In genomic region chr6:159174263-159174974, GRCh38 we compare ENCODE assay signal across 8 cellular contexts. TPM values are rescaled to one million over a fixed set of nuclear protein-coding genes. Genes with fewer than 3 reads are reported as not detected.
A peak's percentile ranks its signal among the peaks of the same experiment; 100 is the strongest.
DNase-seq lines count a peak whose midpoint lies in the region; ATAC-seq, FAIRE-seq and TF ChIP-seq lines count a peak whose summit lies in the region.

No MANE protein-coding gene starts in this region.

- no peak overlapping the region for H3K4ac ChIP-seq in H1 (replicated peaks; ENCODE audit: insufficient read length, low read depth, low read length)

- H2BK120ac ChIP-seq in H1 (replicated peaks; ENCODE audit: low read depth, low read length) = no peak overlapping the region

- peaks cover 3 to 6% of the 10 kb centered on the region in 2 experiments; a peak in 1 of 4 replicates for H3K9me3 ChIP-seq in H1 (ENCODE audit: insufficient read depth in 2 of 2, low read depth in 1 of 2, low read length in 1 of 2)

- TF ChIP-seq RAD21 in H1 (IDR thresholded peaks at IDR 0.05 in 1 of 2, conservative IDR thresholded peaks at IDR 0.05 in 1 of 2; ENCODE audit: low read depth in 2 of 2, low read length in 2 of 2) = peak; percentile 92 to 94

- no peak overlapping the region for H2BK20ac ChIP-seq in H1 (ENCODE audit: low read length)

- H4K5ac ChIP-seq in H1 (ENCODE audit: insufficient read length, low read depth, low read length) = no peak overlapping the region

- H3K4me2 ChIP-seq in H1 (ENCODE audit: insufficient read depth in 1 of 2, low read depth in 2 of 2, low read length in 2 of 2) = peak overlapping the region in 1 of 2 experiments; percentile 44; a peak in 2 of 4 replicates

- no peak overlapping the region for H4K91ac ChIP-seq in H1 (replicated peaks; ENCODE audit: insufficient read length, low read length)

- DNase-seq in AG20443 (ENCODE audit: low spot score) (peak; percentile 87), NOMO-1 (lab: John Stamatoyannopoulos, UW; ENCODE audit: unreplicated experiment in 2 of 2) (peak; percentile 62 to 77), H1 (ENCODE audit: low read depth in 1 of 2, low spot score in 2 of 2) (peak in 1 of 2 experiments; percentile 92), midbrain (lab: John Stamatoyannopoulos, UW) (peak; percentile 72)
- DNase-seq in activated CD8-positive, alpha-beta memory T cell treated with anti-CD3 and anti-CD28 coated beads for 48 hours (ENCODE audit: low read depth in 2 of 3, low spot score in 2 of 3) = peak; percentile 38 to 54 (median 43)
- peak; percentile 8 to 32 for DNase-seq in stimulated activated CD8-positive, alpha-beta memory T cell treated with anti-CD3 and anti-CD28 coated beads, Interleukin-7, amount 100 ng/mL, for 4 hours (ENCODE audit: low read depth in 2 of 2)

- no peak for TF ChIP-seq POLR2A in H1 (IDR thresholded peaks at IDR 0.05; ENCODE audit: control extremely low read depth in 1 of 2, low read depth in 2 of 2, low read length in 2 of 2)

- no peak overlapping the region for H3K23ac ChIP-seq in H1 (ENCODE audit: insufficient read length)

- H3K23me2 ChIP-seq in H1 (ENCODE audit: low read depth, low read length) = peaks cover 2% of the 10 kb centered on the region; the same call in 1 of the 2 replicates

- H4K8ac ChIP-seq in H1 (ENCODE audit: extremely low read depth, insufficient read depth, low read length) = no peak overlapping the region; the same call in 1 of the 2 replicates

- FAIRE-seq in H1 (lab: Jason Lieb, UNC) = peak; percentile 58

- H2BK12ac ChIP-seq in H1 (ENCODE audit: low read depth, low read length) = no peak overlapping the region

- peak overlapping the region in 1 of 4 experiments; percentile 42; a peak in 1 of 8 replicates for H3K4me3 ChIP-seq in H1 (ENCODE audit: extremely low read depth in 1 of 4, insufficient read depth in 2 of 4, low read depth in 3 of 4, low read length in 4 of 4)

- peaks cover 19 to 42% (median 27%) of the 10 kb centered on the region in 4 experiments for H3K27me3 ChIP-seq in H1 (replicated peaks in 1 of 4; ENCODE audit: control insufficient read depth in 3 of 4, extremely low read depth in 1 of 4, insufficient read depth in 3 of 4, low read length in 3 of 4)

- no peak overlapping the region for H2AK5ac ChIP-seq in H1 (ENCODE audit: low read depth, low read length)

- no peaks in the 10 kb centered on the region for H4K20me1 ChIP-seq in H1 (replicated peaks in 1 of 2; ENCODE audit: control insufficient read depth in 1 of 2, insufficient read depth in 2 of 2, low read length in 2 of 2)

- H3K79me1 ChIP-seq in H1 (ENCODE audit: low read depth, low read length) = no peaks in the 10 kb centered on the region

- CTCF ChIA-PET in H1 (lab: Charles Lee; ENCODE audit: partially characterized antibody) = interaction anchor here (0.6 to 5.7 kb wide), 17 partner anchors 9 to 1201 kb away, joined by 3 to 49 read pairs (median 3); no protein-coding TSS in a partner anchor

- no peak overlapping the region for H3K18ac ChIP-seq in H1 (ENCODE audit: extremely low read depth, low read length)

- TF ChIP-seq EP300 in H1 (IDR thresholded peaks at IDR 0.05; ENCODE audit: borderline replicate concordance in 1 of 2, low read depth in 2 of 2, low read length in 2 of 2) = no peak

- TF ChIP-seq CTCF in H1 (IDR thresholded peaks at IDR 0.05; ENCODE audit: control extremely low read depth in 1 of 3, insufficient read depth in 1 of 3, low read depth in 1 of 3, low read length in 3 of 3) = peak; percentile 87 to 95 (median 92)

- no peak overlapping the region for H2BK5ac ChIP-seq in H1 (ENCODE audit: low read depth, low read length)

- H3K14ac ChIP-seq in H1 (ENCODE audit: insufficient read length) = no peak overlapping the region

- peaks cover 0 to 8% (median 4%) of the 10 kb centered on the region in 4 experiments; a peak in 3 of 7 replicates for H3K4me1 ChIP-seq in H1 (replicated peaks in 1 of 4; ENCODE audit: control insufficient read depth in 3 of 4, insufficient read depth in 4 of 4, low read length in 3 of 4)

- ATAC-seq in GM19023 (IDR thresholded peaks at IDR 0.05; ENCODE audit: unreplicated experiment) = peak; percentile 76
- ATAC-seq in HG03460 (IDR thresholded peaks at IDR 0.05; ENCODE audit: unreplicated experiment) = peak; percentile 72

- no peak overlapping the region for H3K56ac ChIP-seq in H1 (replicated peaks; ENCODE audit: insufficient read length, low read depth, low read length)

- no peak overlapping the region for H2BK15ac ChIP-seq in H1 (ENCODE audit: low read length)

- POLR2A ChIA-PET in H1 (lab: Charles Lee; ENCODE audit: partially characterized antibody) = no interaction called here

- H3K27ac ChIP-seq in H1 (ENCODE audit: low read depth, low read length) = no peak overlapping the region

- H2AFZ ChIP-seq in H1 (ENCODE audit: low read length) = 0 out of 2 replicates have a peak overlapping the region, but pooled peaks have one; percentile 61

- peaks cover 0 to 3% (median 0%) of the 10 kb centered on the region in 4 experiments; a peak in 1 of 8 replicates for H3K36me3 ChIP-seq in H1 (ENCODE audit: control insufficient read depth in 2 of 4, insufficient read depth in 4 of 4, low read length in 3 of 4)

- WGBS in H1 (ENCODE audit: extremely low coverage in 1 of 2, insufficient coverage in 1 of 2, insufficient read length in 1 of 2, insufficient replicate concordance in 2 of 2, low coverage in 1 of 2, low lambda C conversion rate in 2 of 2, missing lambda C conversion rate in 1 of 2), 2 experiments = 20% methylated on average over 19 of the region's 19 CpGs; no CpG with 5 or more reads in 1 of the 2 experiments

- H3K9ac ChIP-seq in H1 (replicated peaks in 1 of 4; ENCODE audit: extremely low read depth in 1 of 4, low read depth in 3 of 4, low read length in 3 of 4) = no peak overlapping the region

- H3K79me2 ChIP-seq in H1 (ENCODE audit: control insufficient read depth in 1 of 2, insufficient read depth in 2 of 2, low read length in 2 of 2) = no peaks in the 10 kb centered on the region

TF ChIP-seq in H1, 55 proteins besides CTCF, POLR2A, EP300 and RAD21:
- TF ChIP-seq EZH2 (IDR thresholded peaks at IDR 0.05; ENCODE audit: low read depth, low read length, severe bottlenecking) = no peak
- no peak for TF ChIP-seq PHF8 (conservative IDR thresholded peaks at IDR 0.05; ENCODE audit: low read depth, low read length)
- TF ChIP-seq JUN (IDR thresholded peaks at IDR 0.05; ENCODE audit: low read depth, low read length) = 0 out of 2 replicates have a peak, but pooled peaks have one; percentile 22
- TF ChIP-seq SIRT6 (IDR thresholded peaks at IDR 0.05; ENCODE audit: low read length) = no peak
TF ChIP-seq in H1: peak in this region for 1.

RNA-seq across cellular contexts. Expression of gene FNDC1, which starts 5.2 kb away (rescaled TPM):
- total RNA-seq in H1 (2021; fragmentation: NEBNext Ultra II Directional; extraction: Animal tissue kit (Norgen Biotek cat#: 25700)) = 0.30 and 0.42 TPM in 2 replicates
- polyA plus RNA-seq in H1 (2011; rRNA removed) = 0.06 and 0.14 TPM in 2 replicates
- polyA plus RNA-seq in H1 (2011; cell fraction: cytosol; rRNA removed) = 0.04 TPM
- 0.13 TPM for polyA plus RNA-seq in H1 (2011; cell fraction: nucleus; rRNA removed)
- 0.09 to 0.24 TPM (median 0.11 TPM) in 4 replicates for polyA plus RNA-seq in H1 (2012, experiment 1 of 2)
- 0.05 TPM for polyA plus RNA-seq in H1 (2012, experiment 2 of 2)
- 0.55 TPM for polyA plus RNA-seq in H1 (2013, experiment 1 of 2)
- 0.39 TPM for polyA plus RNA-seq in H1 (2013, experiment 2 of 2)
- polyA minus RNA-seq in H1 (2011; rRNA and poly(A)+ RNA removed) = 0.07 and 0.16 TPM in 2 replicates
- not detected for polyA minus RNA-seq in H1 (2011; cell fraction: cytosol; rRNA and poly(A)+ RNA removed)
- 0.10 TPM for polyA minus RNA-seq in H1 (2011; cell fraction: nucleus; rRNA and poly(A)+ RNA removed)
